16 cellular contexts compared by ENCODE assay signal in genomic region chr10:119256030-119256429, GRCh38.
"Had no signal": no experiment of that assay in that cellular context is flagged by ENCODE, and none has a peak within 500 bp of the region (broad histone marks: within the 10 kb centered on the region; RNA-seq: fewer than 3 reads in every experiment).

No MANE protein-coding gene starts in this region.

- H3K36me3 ChIP-seq: SJCRH30 had no signal

- H3K27ac ChIP-seq: SJCRH30 had no signal

- H3K27me3 ChIP-seq: dorsolateral prefrontal cortex, SJCRH30 had no signal

- ATAC-seq: naive thymus-derived CD8-positive, alpha-beta T cell had no signal

- H3K4me3 ChIP-seq: dorsolateral prefrontal cortex, lung, SJCRH30 had no signal

- DNase-seq: activated CD4-positive, alpha-beta memory T cell treated with anti-CD3 and anti-CD28 coated beads, Interleukin-2, amount 10 ng/mL, durations not matched to agents 7 days and 5 days; activated CD4-positive, alpha-beta T cell treated with anti-CD3 and anti-CD28 coated beads for 1 hour; activated gamma-delta T cell; activated naive CD8-positive, alpha-beta T cell treated with anti-CD3 and anti-CD28 coated beads for 36 hours; activated T-cell treated with anti-CD3 and anti-CD28 coated beads, Interleukin-2, amount 50 U/mL, for 48 hours; dorsolateral prefrontal cortex; foreskin melanocyte; kidney glomerular epithelial cell; naive thymus-derived CD8-positive, alpha-beta T cell; nucleus accumbens; SJCRH30; stimulated activated CD4-positive, alpha-beta T cell treated with anti-CD3 and anti-CD28 coated beads, Interleukin-15, amount 100 ng/mL, for 24 hours; stimulated activated CD4-positive, alpha-beta T cell treated with anti-CD3 and anti-CD28 coated beads, Interleukin-4, amount 100 ng/mL, for 4 hours; stimulated activated naive CD8-positive, alpha-beta T cell treated with anti-CD3 and anti-CD28 coated beads, Interleukin-15, amount 100 ng/mL, for 72 hours; SW 1271 had no signal
